8 cellular contexts compared by ENCODE assay signal in genomic region chr11:10540546-10540914, GRCh38. TPM values are rescaled to one million over a fixed set of nuclear protein-coding genes. Genes with fewer than 3 reads are reported as not detected.
A peak's percentile ranks its signal among the peaks of the same experiment; 100 is the strongest.
DNase-seq lines count a peak whose midpoint lies in the region; ATAC-seq, FAIRE-seq and TF ChIP-seq lines count a peak whose summit lies in the region.

No MANE protein-coding gene starts in this region.

- no peaks in the 10 kb centered on the region for H3K36me3 ChIP-seq in KMS-11 (ENCODE audit: insufficient read depth)
- no peaks in the 10 kb centered on the region for H3K36me3 ChIP-seq in ascending aorta
- no peaks in the 10 kb centered on the region for H3K36me3 ChIP-seq in iPS-18a (ENCODE audit: control insufficient read depth, low read depth, low read length)

- TF ChIP-seq CTCF in KMS-11 (conservative IDR thresholded peaks at IDR 0.05; ENCODE audit: low read depth, low read length) (no peak), ascending aorta (IDR thresholded peaks at IDR 0.05) (no peak)

- no peak for TF ChIP-seq POLR2A in GM12891 (IDR thresholded peaks at IDR 0.05; ENCODE audit: low read depth, low read length)

- H3K4me1 ChIP-seq in KMS-11 (ENCODE audit: low read depth, poor library complexity, severe bottlenecking) (peaks cover 7% of the 10 kb centered on the region), ascending aorta (peaks cover 0 to 35% of the 10 kb centered on the region in 2 donors), iPS-18a (ENCODE audit: control insufficient read depth, low read depth, low read length) (peaks cover 10% of the 10 kb centered on the region)

- intact Hi-C loops in ascending aorta (cut with DNase I), result loop anchor here (10.0 kb wide), 1 partner anchor 136 kb away; no protein-coding TSS in a partner anchor
- intact Hi-C loops in sciatic nerve (cut with DNase I), result no loop called here

- no peaks in the 10 kb centered on the region for H4K20me1 ChIP-seq in KMS-11 (ENCODE audit: insufficient read depth)

- peak overlapping the region; percentile 79 for H3K4me2 ChIP-seq in KMS-11

- no peaks in the 10 kb centered on the region for H3K79me2 ChIP-seq in KMS-11 (ENCODE audit: insufficient read depth, low read depth)

- DNase-seq in GM12891 (ENCODE audit: insufficient read length, low spot score) (no peak), ascending aorta (ENCODE audit: low spot score in 2 of 2) (no peak), sciatic nerve (ENCODE audit: low spot score) (no peak), COLO829 (ENCODE audit: low spot score) (no peak)
- DNase-seq in effector CD8-positive, alpha-beta T cell (lab: John Stamatoyannopoulos, UW), result no peak

- peak; percentile 68 for FAIRE-seq in GM12891 (lab: Jason Lieb, UNC)

- H3K9me3 ChIP-seq in ascending aorta, result no peaks in the 10 kb centered on the region
- no peaks in the 10 kb centered on the region for H3K9me3 ChIP-seq in iPS-18a (ENCODE audit: control insufficient read depth, low read depth, low read length)

- no peaks in the 10 kb centered on the region for H3K27me3 ChIP-seq in KMS-11 (ENCODE audit: insufficient read depth, low read depth)
- H3K27me3 ChIP-seq in ascending aorta, result no peaks in the 10 kb centered on the region
- peaks cover 9% of the 10 kb centered on the region for H3K27me3 ChIP-seq in iPS-18a (ENCODE audit: control insufficient read depth, insufficient read depth, low read length)

- H3K4me3 ChIP-seq in KMS-11 (IDR thresholded peaks at IDR 0.05; ENCODE audit: insufficient read depth, low read depth, low read length) (no peak overlapping the region), ascending aorta (peak overlapping the region; percentile 63 to 88), iPS-18a (ENCODE audit: low read length) (peak overlapping the region; percentile 84)

- ATAC-seq in GM21825 (IDR thresholded peaks at IDR 0.05; ENCODE audit: unreplicated experiment) (peak; percentile 23), sciatic nerve (peak; percentile 45)

- peak overlapping the region; percentile 76 for H3K9ac ChIP-seq in KMS-11
- peak overlapping the region; percentile 71 for H3K9ac ChIP-seq in iPS-18a (ENCODE audit: low read length)

- peak overlapping the region; percentile 91 for H2AFZ ChIP-seq in KMS-11 (ENCODE audit: low read depth)

- H3K27ac ChIP-seq in KMS-11, result peak overlapping the region; percentile 50
- H3K27ac ChIP-seq in ascending aorta, result peak overlapping the region; percentile 93 to 94
- no peak overlapping the region for H3K27ac ChIP-seq in iPS-18a (ENCODE audit: low read length)

TF ChIP-seq in GM12891, 5 proteins besides CTCF, POLR2A, EP300 and RAD21:
- TF ChIP-seq PAX5 (IDR thresholded peaks at IDR 0.05; ENCODE audit: insufficient read depth, low read length, severe bottlenecking), result no peak
- TF ChIP-seq SPI1 (IDR thresholded peaks at IDR 0.05; ENCODE audit: low read depth, low read length), result no peak
- TF ChIP-seq POLR2AphosphoS5 (IDR thresholded peaks at IDR 0.05; ENCODE audit: low read depth, low read length), result no peak
- TF ChIP-seq POU2F2 (IDR thresholded peaks at IDR 0.05; ENCODE audit: low read depth, low read length), result no peak

RNA-seq across cellular contexts. Expression of gene RNF141, which starts 0.5 kb away (rescaled TPM):
- polyA plus RNA-seq in GM12891 (2012; ENCODE audit: low read depth, missing spikeins), result 6.2 TPM
- total RNA-seq in ascending aorta (10.9 TPM), sciatic nerve (84.7 TPM)

RNA-seq across cellular contexts. Expression of gene LYVE1, which starts 27.9 kb away (rescaled TPM):
- polyA plus RNA-seq in GM12891 (2012; ENCODE audit: low read depth, missing spikeins), result not detected
- total RNA-seq in ascending aorta, result 66.3 TPM
- total RNA-seq in sciatic nerve, result 48.4 TPM
